14 cellular contexts compared by ENCODE assay signal in the genomic region with DNA sequence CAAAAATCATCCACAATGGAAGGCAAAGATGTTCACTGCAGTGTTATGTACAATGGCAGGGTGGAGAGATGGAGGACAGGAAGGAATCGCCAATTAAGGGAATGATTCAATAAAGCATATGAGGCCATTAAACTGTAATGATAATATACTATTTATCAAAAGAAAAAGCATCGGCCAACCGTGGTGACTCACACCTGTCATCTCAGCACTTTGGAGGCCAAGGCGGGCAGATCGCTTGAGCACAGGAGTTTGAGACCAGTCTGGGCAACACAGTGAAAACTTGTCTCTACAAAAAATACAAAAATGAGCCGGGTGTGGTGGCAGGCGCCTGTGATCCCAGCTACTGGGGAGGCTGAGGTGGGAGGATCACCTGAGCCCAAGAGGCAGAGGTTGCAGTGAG.
DNase-seq lines count a peak whose midpoint lies in the region; ATAC-seq and TF ChIP-seq lines count a peak whose summit lies in the region.
"Had no signal": no experiment of that assay in that cellular context is flagged by ENCODE, and none has a peak within 500 bp of the region (broad histone marks: within the 10 kb centered on the region; RNA-seq: fewer than 3 reads in every experiment).

No MANE protein-coding gene starts in this region.

- H2AFZ ChIP-seq in OCI-LY7 (ENCODE audit: low read length), result no peak overlapping the region

- no peaks in the 10 kb centered on the region; the same call in 1 of the 2 replicates for H4K20me1 ChIP-seq in OCI-LY7 (ENCODE audit: insufficient read depth, low read length)

- no peaks in the 10 kb centered on the region for H3K36me3 ChIP-seq in adrenal gland (replicated peaks in 1 of 2)
- no peaks in the 10 kb centered on the region for H3K36me3 ChIP-seq in OCI-LY7 (ENCODE audit: insufficient read depth, low read length)

- no peaks in the 10 kb centered on the region for H3K79me2 ChIP-seq in OCI-LY7 (ENCODE audit: insufficient read depth, low read depth, low read length)

- DNase-seq in A172 (ENCODE audit: low spot score) (peak; percentile 28), HFFc6 (no peak), adrenal gland (peak in 6 of 7 donors; percentile 53 to 86 (median 76)), immature natural killer cell (no peak), OCI-LY7 (ENCODE audit: low spot score) (no peak), foreskin melanocyte (no peak)
- DNase-seq: ACHN; CD8-positive, alpha-beta memory T cell; MV-4-11; NCI-H1436; NCI-H2029 treated with DMSO at 0.1 percent for 48 hours; NCI-H510A treated with DMSO at 0.1 percent for 48 hours had no signal

- BruUV-seq in OCI-LY7 (replicated peaks; lab: Mats Ljungman, UMichigan), result no TSS peak

- POLR2A ChIA-PET in OCI-LY7 (lab: Charles Lee), result no interaction called here

- H3K4me1 ChIP-seq in adrenal gland (replicated peaks in 1 of 2) (peaks cover 9 to 38% of the 10 kb centered on the region in 2 donors), OCI-LY7 (ENCODE audit: insufficient read depth, low read length, poor library complexity, severe bottlenecking) (no peaks in the 10 kb centered on the region)

- no peaks in the 10 kb centered on the region for H3K9me3 Mint-ChIP-seq in HFFc6
- H3K9me3 Mint-ChIP-seq in immature natural killer cell, result no peaks in the 10 kb centered on the region
- H3K9me3 Mint-ChIP-seq: CD8-positive, alpha-beta memory T cell had no signal

- no peaks in the 10 kb centered on the region for H3K27me3 ChIP-seq in adrenal gland

- TF ChIP-seq CTCF in HFFc6 (IDR thresholded peaks at IDR 0.05), result no peak
- TF ChIP-seq CTCF in adrenal gland (IDR thresholded peaks at IDR 0.05), result no peak
- TF ChIP-seq CTCF in OCI-LY7 (conservative IDR thresholded peaks at IDR 0.05; ENCODE audit: low read length), result no peak

- peaks cover 6% of the 10 kb centered on the region for H3K36me3 Mint-ChIP-seq in HFFc6 (ENCODE audit: low read depth)
- H3K36me3 Mint-ChIP-seq in immature natural killer cell, result peaks cover 0 to 3% (median 0%) of the 10 kb centered on the region in 3 donors

- H3K4me3 Mint-ChIP-seq in HFFc6 (no peak overlapping the region), immature natural killer cell (peak overlapping the region in 2 of 5 donors; percentile 10)
- H3K4me3 Mint-ChIP-seq: B cell; CD8-positive, alpha-beta memory T cell had no signal

- H3K27ac Mint-ChIP-seq in HFFc6, result peak overlapping the region; percentile 4; the same call in 1 of the 2 replicates
- peak overlapping the region; percentile 1 to 58 (median 30) for H3K27ac Mint-ChIP-seq in immature natural killer cell
- H3K27ac Mint-ChIP-seq: B cell had no signal

- H3K9me3 ChIP-seq in adrenal gland (replicated peaks in 1 of 3) (no peaks in the 10 kb centered on the region), OCI-LY7 (ENCODE audit: low read length) (no peaks in the 10 kb centered on the region)

- WGBS in adrenal gland, 4 donors, result 41 to 68% (median 46%) methylated on average over 7 of the region's 7 CpGs

- no peak for ATAC-seq in GM19463 (IDR thresholded peaks at IDR 0.05; ENCODE audit: unreplicated experiment)

- peak overlapping the region in 3 of 5 donors; percentile 15 to 35 (median 34) for H3K27ac ChIP-seq in adrenal gland
- H3K27ac ChIP-seq in OCI-LY7 (ENCODE audit: low read depth, low read length, poor library complexity, severe bottlenecking), result no peak overlapping the region

- H3K9me2 ChIP-seq in OCI-LY7 (ENCODE audit: insufficient read depth, low read length), result no peaks in the 10 kb centered on the region

- no peak overlapping the region for H3K4me2 ChIP-seq in OCI-LY7 (ENCODE audit: low read length)

- H3K4me1 Mint-ChIP-seq in HFFc6 (ENCODE audit: low read depth), result peaks cover 21% of the 10 kb centered on the region
- H3K4me1 Mint-ChIP-seq in immature natural killer cell, result peaks cover 76 to 88% of the 10 kb centered on the region in 2 donors
- H3K4me1 Mint-ChIP-seq: B cell had no signal

- peaks cover 1% of the 10 kb centered on the region; the same call in 1 of the 2 replicates for H3K27me3 Mint-ChIP-seq in HFFc6 (ENCODE audit: insufficient read depth)
- peaks cover 0 to 5% (median 2%) of the 10 kb centered on the region in 3 donors for H3K27me3 Mint-ChIP-seq in immature natural killer cell (ENCODE audit: low read depth in 3 of 3)
- H3K27me3 Mint-ChIP-seq: B cell; CD8-positive, alpha-beta memory T cell had no signal

- H3K4me3 ChIP-seq in adrenal gland (no peak overlapping the region), OCI-LY7 (ENCODE audit: low read depth, low read length, poor library complexity, severe bottlenecking) (no peak overlapping the region)

- intact Hi-C loops in adrenal gland (cut with DNase I) (loop anchor here in 1 of 2 donors (10.0 kb wide), 1 partner anchor 78 kb away; no protein-coding TSS in a partner anchor), OCI-LY7 (cut with micrococcal nuclease; ENCODE audit: unreplicated experiment) (no loop called here)

- TF ChIP-seq POLR2A in adrenal gland (IDR thresholded peaks at IDR 0.05), result no peak

- CTCF ChIA-PET in OCI-LY7 (lab: Charles Lee; ENCODE audit: unreplicated experiment), result no interaction called here

Comparison
In these comparisons a context has a peak if more than half of its experiments do, and no peak if none do; other contexts are left out.
1. DNase-seq: peak in A172 (single experiment) and adrenal gland (6 of 7); none in HFFc6 (single experiment), immature natural killer cell (0 of 3), OCI-LY7 (single experiment) and foreskin melanocyte (single experiment).